In genomic region chr17:41919165-41919817, GRCh38 we compare ENCODE assay signal across 8 cellular contexts. TPM values are rescaled to one million over a fixed set of nuclear protein-coding genes. Genes with fewer than 3 reads are reported as not detected.
DNase-seq lines count a peak whose midpoint lies in the region; ATAC-seq and TF ChIP-seq lines count a peak whose summit lies in the region.

No MANE protein-coding gene starts in this region.

- H3K4me3 Mint-ChIP-seq in activated CD4-positive, alpha-beta T cell treated with anti-CD3 and anti-CD28 coated beads, Interleukin-2, amount 10 ng/mL, durations not matched to agents 7 days and 5 days: peak overlapping the region; percentile 95
- peak overlapping the region; percentile 88 to 93 (median 91) for H3K4me3 Mint-ChIP-seq in T-cell

- H3K9me3 Mint-ChIP-seq in activated CD4-positive, alpha-beta T cell treated with anti-CD3 and anti-CD28 coated beads, Interleukin-2, amount 10 ng/mL, durations not matched to agents 7 days and 5 days: no peaks in the 10 kb centered on the region
- H3K9me3 Mint-ChIP-seq in T-cell: no peaks in the 10 kb centered on the region

- peaks cover 8% of the 10 kb centered on the region for H3K36me3 ChIP-seq in neuron (ENCODE audit: insufficient read depth, low read length)

- peak overlapping the region; percentile 81 for H2AFZ ChIP-seq in neuron (ENCODE audit: low read depth, low read length)

- ATAC-seq in T-cell (replicated peaks in 1 of 4): peak in 1 of 4 experiments; percentile 3

- H3K36me3 Mint-ChIP-seq in activated CD4-positive, alpha-beta T cell treated with anti-CD3 and anti-CD28 coated beads, Interleukin-2, amount 10 ng/mL, durations not matched to agents 7 days and 5 days (ENCODE audit: low read depth): peaks cover 5% of the 10 kb centered on the region
- no peaks in the 10 kb centered on the region for H3K36me3 Mint-ChIP-seq in T-cell

- peaks cover 24% of the 10 kb centered on the region for H3K4me1 ChIP-seq in neuron (ENCODE audit: insufficient read depth, low read length)

- CTCF ChIA-PET in activated CD4-positive, alpha-beta T cell treated with anti-CD3 and anti-CD28 coated beads, Interleukin-2, amount 10 ng/mL, durations not matched to agents 7 days and 5 days (lab: Charles Lee): interaction anchor here (0.7 to 2.7 kb wide), 8 partner anchors 9 to 137 kb away, joined by 3 to 15 read pairs (median 4); partner anchors contain the start of genes KLHL11 and ODAD4
- CTCF ChIA-PET in T-cell (lab: Charles Lee): interaction anchor here in 1 of 2 donors (0.6 to 2.6 kb wide), 2 partner anchors 11 to 252 kb away, joined by 3 to 12 read pairs; partner anchors contain the start of gene ODAD4

- no peaks in the 10 kb centered on the region for H3K27me3 Mint-ChIP-seq in activated CD4-positive, alpha-beta T cell treated with anti-CD3 and anti-CD28 coated beads, Interleukin-2, amount 10 ng/mL, durations not matched to agents 7 days and 5 days
- H3K27me3 Mint-ChIP-seq in T-cell: no peaks in the 10 kb centered on the region

- H3K27ac Mint-ChIP-seq in activated CD4-positive, alpha-beta T cell treated with anti-CD3 and anti-CD28 coated beads, Interleukin-2, amount 10 ng/mL, durations not matched to agents 7 days and 5 days: peak overlapping the region; percentile 96
- peak overlapping the region in 1 of 2 donors; percentile 85 for H3K27ac Mint-ChIP-seq in T-cell

- peaks cover 33% of the 10 kb centered on the region for H3K4me1 Mint-ChIP-seq in activated CD4-positive, alpha-beta T cell treated with anti-CD3 and anti-CD28 coated beads, Interleukin-2, amount 10 ng/mL, durations not matched to agents 7 days and 5 days
- H3K4me1 Mint-ChIP-seq in T-cell: peaks cover 29 to 32% (median 30%) of the 10 kb centered on the region in 3 donors

- no peak for TF ChIP-seq CTCF in fibroblast of pulmonary artery (IDR thresholded peaks at IDR 0.05; ENCODE audit: low read length, missing control alignments)

- H3K4me3 ChIP-seq in fibroblast of pulmonary artery (replicated peaks; ENCODE audit: low read depth, low read length): peak overlapping the region; percentile 97
- H3K4me3 ChIP-seq in neuron (ENCODE audit: low read length): peak overlapping the region; percentile 82

- no peaks in the 10 kb centered on the region for H3K27me3 ChIP-seq in neuron (ENCODE audit: insufficient read depth, low read length)

- no peak for DNase-seq in activated CD4-positive, alpha-beta T cell treated with anti-CD3 and anti-CD28 coated beads, Interleukin-2, amount 10 ng/mL, durations not matched to agents 7 days and 5 days
- no peak for DNase-seq in activated CD4-positive, alpha-beta T cell treated with anti-CD3 and anti-CD28 coated beads for 1 hour
- DNase-seq in HuH-7.5 (ENCODE audit: low spot score) (peak; percentile 58), T-cell (peak in 1 of 34 experiments; percentile 3), fibroblast of pulmonary artery (ENCODE audit: low read depth) (no peak), globus pallidus (ENCODE audit: low spot score) (no peak)
- DNase-seq in stimulated activated CD4-positive, alpha-beta T cell treated with anti-CD3 and anti-CD28 coated beads, Interleukin-12 subunit alpha, Interleukin-12 subunit beta, amount 100 ng/mL, for 4 hours: no peak

- POLR2A ChIA-PET in activated CD4-positive, alpha-beta T cell treated with anti-CD3 and anti-CD28 coated beads, Interleukin-2, amount 10 ng/mL, durations not matched to agents 7 days and 5 days (lab: Charles Lee): interaction anchor here (1.3 kb wide), 1 partner anchor 11 kb away, joined by 5 read pairs; the partner anchor contains the start of gene ODAD4
- POLR2A ChIA-PET in T-cell (lab: Charles Lee): interaction anchor here (0.8 to 2.5 kb wide), 2 partner anchors 11 kb away, joined by 3 to 14 read pairs; partner anchors contain the start of gene ODAD4 (in 2 of the 2)

- H3K9me3 ChIP-seq in neuron (ENCODE audit: low read length): no peaks in the 10 kb centered on the region

RNA-seq across cellular contexts. Expression of gene ACLY, which starts 0.5 kb away (rescaled TPM):
- 100 to 1,000 TPM; 143 to 150 TPM for total RNA-seq in activated CD4-positive, alpha-beta T cell treated with anti-CD3 and anti-CD28 coated beads, Interleukin-2, amount 10 ng/mL, durations not matched to agents 7 days and 5 days
- 100 to 1,000 TPM in 1 of 5 donors, 10 to 100 TPM in 4; 69.1 to 101 (median 96.3) TPM for total RNA-seq in T-cell

RNA-seq across cellular contexts. Expression of gene ODAD4, which starts 11.1 kb away (rescaled TPM):
- under 1 TPM; 0.40 to 0.42 TPM for total RNA-seq in activated CD4-positive, alpha-beta T cell treated with anti-CD3 and anti-CD28 coated beads, Interleukin-2, amount 10 ng/mL, durations not matched to agents 7 days and 5 days
- total RNA-seq in T-cell: 1 to 10 TPM in 1 of 5 donors, under 1 TPM in 3, not detected in 1; 0.22 to 2.0 (median 0.39) TPM

RNA-seq across cellular contexts. Expression of gene CNP, which starts 47.3 kb away (rescaled TPM):
- total RNA-seq in activated CD4-positive, alpha-beta T cell treated with anti-CD3 and anti-CD28 coated beads, Interleukin-2, amount 10 ng/mL, durations not matched to agents 7 days and 5 days: 10 to 100 TPM; 81.2 to 97.5 TPM
- total RNA-seq in T-cell: 10 to 100 TPM; 24.4 to 36.2 (median 34.3) TPM

RNA-seq across cellular contexts. Expression of gene KLHL11, which starts 54.1 kb away (rescaled TPM):
- total RNA-seq in activated CD4-positive, alpha-beta T cell treated with anti-CD3 and anti-CD28 coated beads, Interleukin-2, amount 10 ng/mL, durations not matched to agents 7 days and 5 days: 10 to 100 TPM; 13.2 to 13.9 TPM
- 10 to 100 TPM; 17.1 to 28.2 (median 18.6) TPM for total RNA-seq in T-cell
